Comparison of ENCODE assay signal across 20 cellular contexts in genomic region chr15:35547775-35548364, GRCh38. TPM values are rescaled to one million over a fixed set of nuclear protein-coding genes. Genes with fewer than 3 reads are reported as not detected.
A peak's percentile ranks its signal among the peaks of the same experiment; 100 is the strongest.
DNase-seq lines count a peak whose midpoint lies in the region; ATAC-seq and TF ChIP-seq lines count a peak whose summit lies in the region.
"Had no signal": no experiment of that assay in that cellular context is flagged by ENCODE, and none has a peak within 500 bp of the region (broad histone marks: within the 10 kb centered on the region; RNA-seq: fewer than 3 reads in every experiment).

No MANE protein-coding gene starts in this region.

- DNase-seq in GM23338 (ENCODE audit: low spot score) (peak; percentile 86), WTC11 (ENCODE audit: low spot score) (peak; percentile 76), osteocyte (ENCODE audit: extremely low spot score, unreplicated experiment) (no peak), T-cell (no peak), Peyer's patch (no peak), colonic mucosa (no peak)
- DNase-seq: activated CD8-positive, alpha-beta memory T cell treated with anti-CD3 and anti-CD28 coated beads for 24 hours; activated naive CD8-positive, alpha-beta T cell treated with anti-CD3 and anti-CD28 coated beads, Interleukin-2, amount 10 ng/mL, durations not matched to agents 7 days and 5 days; activated T-cell treated with anti-CD3 and anti-CD28 coated beads, Interleukin-2, amount 50 U/mL, for 72 hours; body of pancreas; mucosa of descending colon; NCI-H1694; NCI-H748 treated with DMSO at 0.1 percent for 48 hours; occipital lobe; T-helper 17 cell had no signal

- no peak overlapping the region for H2AFZ ChIP-seq in GM23338
- H2AFZ ChIP-seq: hepatocyte had no signal

- H3K36me3 Mint-ChIP-seq in GM23338 (ENCODE audit: low read depth) = peaks cover 11% of the 10 kb centered on the region; the same call in 2 of the 3 replicates
- no peaks in the 10 kb centered on the region for H3K36me3 Mint-ChIP-seq in WTC11
- H3K36me3 Mint-ChIP-seq in osteocyte (ENCODE audit: unreplicated experiment) = peaks cover 14% of the 10 kb centered on the region
- H3K36me3 Mint-ChIP-seq in T-cell = peaks cover 4% of the 10 kb centered on the region
- H3K36me3 Mint-ChIP-seq: activated naive CD8-positive, alpha-beta T cell treated with anti-CD3 and anti-CD28 coated beads, Interleukin-2, amount 10 ng/mL, durations not matched to agents 7 days and 5 days had no signal

- H3K27ac ChIP-seq in GM23338 (ENCODE audit: low read depth) = peak overlapping the region; percentile 98
- peak overlapping the region; percentile 86 for H3K27ac ChIP-seq in iPS-18a (ENCODE audit: low read length)
- no peak overlapping the region for H3K27ac ChIP-seq in Peyer's patch
- H3K27ac ChIP-seq in colonic mucosa = no peak overlapping the region
- H3K27ac ChIP-seq: body of pancreas, coronary artery, hepatocyte, right atrium auricular region had no signal

- H3K4me3 Mint-ChIP-seq in GM23338 (peak overlapping the region; percentile 95), WTC11 (peak overlapping the region; percentile 88), osteocyte (ENCODE audit: unreplicated experiment) (no peak overlapping the region), T-cell (peak overlapping the region in 1 of 3 donors; percentile 92)
- H3K4me3 Mint-ChIP-seq: activated naive CD8-positive, alpha-beta T cell treated with anti-CD3 and anti-CD28 coated beads, Interleukin-2, amount 10 ng/mL, durations not matched to agents 7 days and 5 days had no signal

- H3K36me3 ChIP-seq in GM23338 (ENCODE audit: insufficient read depth) (no peaks in the 10 kb centered on the region), iPS-18a (ENCODE audit: control insufficient read depth, low read depth, low read length) (no peaks in the 10 kb centered on the region), Peyer's patch (no peaks in the 10 kb centered on the region), colonic mucosa (no peaks in the 10 kb centered on the region)
- H3K36me3 ChIP-seq: right atrium auricular region had no signal

- H3K27me3 ChIP-seq in GM23338 (ENCODE audit: insufficient read depth) = no peaks in the 10 kb centered on the region
- no peaks in the 10 kb centered on the region for H3K27me3 ChIP-seq in iPS-18a (ENCODE audit: control insufficient read depth, insufficient read depth, low read length)
- H3K27me3 ChIP-seq in Peyer's patch = no peaks in the 10 kb centered on the region
- no peaks in the 10 kb centered on the region for H3K27me3 ChIP-seq in colonic mucosa
- H3K27me3 ChIP-seq: body of pancreas, hepatocyte, right atrium auricular region had no signal

- H3K27me3 Mint-ChIP-seq in GM23338 (ENCODE audit: insufficient read depth, low read depth, poor library complexity) (no peaks in the 10 kb centered on the region), WTC11 (ENCODE audit: low read depth) (no peaks in the 10 kb centered on the region), osteocyte (ENCODE audit: unreplicated experiment) (no peaks in the 10 kb centered on the region), T-cell (no peaks in the 10 kb centered on the region)
- H3K27me3 Mint-ChIP-seq: activated naive CD8-positive, alpha-beta T cell treated with anti-CD3 and anti-CD28 coated beads, Interleukin-2, amount 10 ng/mL, durations not matched to agents 7 days and 5 days; T-helper 17 cell had no signal

- H3K4me1 ChIP-seq in GM23338 (ENCODE audit: insufficient read depth) (peaks cover 37% of the 10 kb centered on the region), iPS-18a (ENCODE audit: control insufficient read depth, low read depth, low read length) (peaks cover 48% of the 10 kb centered on the region), Peyer's patch (peaks cover 0 to 13% (median 0%) of the 10 kb centered on the region in 4 donors), colonic mucosa (no peaks in the 10 kb centered on the region)

- no peaks in the 10 kb centered on the region for H3K9me2 ChIP-seq in GM23338 (ENCODE audit: insufficient read depth)

- no peak for TF ChIP-seq POLR2A in Peyer's patch (IDR thresholded peaks at IDR 0.05)

- intact Hi-C loops in colonic mucosa (cut with DNase I) = loop anchor here (10.0 kb wide), 2 partner anchors 117 to 187 kb away; no protein-coding TSS in a partner anchor

- H3K9me3 ChIP-seq in iPS-18a (ENCODE audit: control insufficient read depth, low read depth, low read length) = no peaks in the 10 kb centered on the region
- H3K9me3 ChIP-seq in Peyer's patch = no peaks in the 10 kb centered on the region
- H3K9me3 ChIP-seq in colonic mucosa = no peaks in the 10 kb centered on the region
- H3K9me3 ChIP-seq: body of pancreas, mucosa of descending colon, right atrium auricular region had no signal

- H3K4me1 Mint-ChIP-seq in GM23338 = peaks cover 45% of the 10 kb centered on the region
- H3K4me1 Mint-ChIP-seq in WTC11 = peaks cover 56% of the 10 kb centered on the region
- H3K4me1 Mint-ChIP-seq in osteocyte (ENCODE audit: unreplicated experiment) = peaks cover 22% of the 10 kb centered on the region
- peaks cover 24 to 35% (median 25%) of the 10 kb centered on the region in 3 donors for H3K4me1 Mint-ChIP-seq in T-cell

- ATAC-seq in GM23338 = peak; percentile 57
- peak; percentile 71 for ATAC-seq in WTC11
- ATAC-seq in T-cell (replicated peaks in 1 of 4) = no peak
- ATAC-seq: activated T-cell treated with anti-CD3 and anti-CD28 coated beads, Interleukin-2, amount 50 U/mL, for 72 hours; body of pancreas; left lobe of liver; mucosa of descending colon; T-helper 17 cell had no signal

- TF ChIP-seq CTCF in GM23338 (conservative IDR thresholded peaks at IDR 0.05; ENCODE audit: low read depth in 2 of 2) = no peak
- TF ChIP-seq CTCF in WTC11 (IDR thresholded peaks at IDR 0.05) = no peak
- no peak for TF ChIP-seq CTCF in osteocyte (IDR thresholded peaks at IDR 0.05)
- no peak for TF ChIP-seq CTCF in Peyer's patch (IDR thresholded peaks at IDR 0.05)
- no peak for TF ChIP-seq CTCF in colonic mucosa (IDR thresholded peaks at IDR 0.05)

- CTCF ChIA-PET in WTC11 (lab: Charles Lee) = interaction anchor here (1.0 kb wide), 1 partner anchor 204 kb away, joined by 3 read pairs; no protein-coding TSS in a partner anchor
- CTCF ChIA-PET in T-cell (lab: Charles Lee) = no interaction called here

- H3K9ac ChIP-seq in iPS-18a (ENCODE audit: low read length) = peak overlapping the region; percentile 55
- H3K9ac ChIP-seq in colonic mucosa (ENCODE audit: low read depth in 2 of 2, low read length in 2 of 2) = no peak overlapping the region

- no peaks in the 10 kb centered on the region for H4K20me1 ChIP-seq in GM23338 (replicated peaks; ENCODE audit: insufficient read depth)

- peak overlapping the region; percentile 85 for H3K27ac Mint-ChIP-seq in GM23338
- peak overlapping the region; percentile 95 for H3K27ac Mint-ChIP-seq in WTC11
- H3K27ac Mint-ChIP-seq in osteocyte (ENCODE audit: unreplicated experiment) = peak overlapping the region; percentile 29
- H3K27ac Mint-ChIP-seq in T-cell = no peak overlapping the region
- H3K27ac Mint-ChIP-seq: activated naive CD8-positive, alpha-beta T cell treated with anti-CD3 and anti-CD28 coated beads, Interleukin-2, amount 10 ng/mL, durations not matched to agents 7 days and 5 days; T-helper 17 cell had no signal

- H3K4me3 ChIP-seq in GM23338 (peak overlapping the region; percentile 71), iPS-18a (ENCODE audit: low read length) (peak overlapping the region; percentile 61), Peyer's patch (no peak overlapping the region), colonic mucosa (no peak overlapping the region)
- H3K4me3 ChIP-seq: body of pancreas, hepatocyte, mucosa of descending colon, right atrium auricular region had no signal

- POLR2A ChIA-PET in WTC11 (lab: Charles Lee) (no interaction called here), T-cell (lab: Charles Lee) (no interaction called here)

- H3K9me3 Mint-ChIP-seq in GM23338 = peaks cover 2% of the 10 kb centered on the region; the same call in 1 of the 3 replicates
- H3K9me3 Mint-ChIP-seq in WTC11 = no peaks in the 10 kb centered on the region
- H3K9me3 Mint-ChIP-seq in osteocyte (ENCODE audit: unreplicated experiment) = peaks cover 10% of the 10 kb centered on the region
- no peaks in the 10 kb centered on the region for H3K9me3 Mint-ChIP-seq in T-cell
- H3K9me3 Mint-ChIP-seq: activated naive CD8-positive, alpha-beta T cell treated with anti-CD3 and anti-CD28 coated beads, Interleukin-2, amount 10 ng/mL, durations not matched to agents 7 days and 5 days; activated T-cell treated with anti-CD3 and anti-CD28 coated beads, Interleukin-2, amount 50 U/mL, for 72 hours had no signal

- H3K79me2 ChIP-seq in GM23338 (replicated peaks; ENCODE audit: insufficient read depth) = 0 out of 2 replicates have a peak, but pooled peaks cover 3% of the 10 kb centered on the region

- no peaks in the 10 kb centered on the region; the same call in 1 of the 2 replicates for H3F3A ChIP-seq in GM23338 (replicated peaks; ENCODE audit: low read depth)

- H3K4me2 ChIP-seq in GM23338 = peak overlapping the region; percentile 84

TF ChIP-seq in GM23338, 12 proteins besides CTCF, POLR2A, EP300 and RAD21 (continues in another document):
- TF ChIP-seq POLR2AphosphoS5 (IDR thresholded peaks at IDR 0.05; ENCODE audit: low read depth) (peak; percentile 60), CREB1 (CRISPR knock-in tag; IDR thresholded peaks at IDR 0.05; ENCODE audit: low read depth) (peak; percentile 56; the same call in 1 of the 2 replicates), ZNF114 (CRISPR knock-in tag; IDR thresholded peaks at IDR 0.05) (no peak)

TF ChIP-seq in WTC11, 78 proteins besides CTCF, POLR2A, EP300 and RAD21 (continues in another document):
- TF ChIP-seq HMGXB4 (CRISPR knock-in tag; IDR thresholded peaks at IDR 0.05) (no peak), ZNF121 (CRISPR knock-in tag; IDR thresholded peaks at IDR 0.05) (peak; percentile 70; the same call in 1 of the 2 replicates)

RNA-seq across cellular contexts. Expression of gene DPH6, which starts 1.9 kb away (rescaled TPM):
- total RNA-seq in GM23338 (2014; rRNA removed; shearing (Covaris generic)) = 37.9 and 44.5 TPM in 2 replicates
- polyA plus RNA-seq in GM23338 (2016; fragmentation: Nextera tagmentation; extraction: Ambion mirVana) = 42.4 and 46.9 TPM in 2 replicates
- total RNA-seq in WTC11 (2021) (30.4 to 32.7 TPM (median 31.7 TPM) in 3 replicates), osteocyte (14.3 and 15.8 TPM in 2 replicates), T-cell (10 to 100 TPM; 11.9 to 18.6 (median 14.6) TPM), Peyer's patch (10 to 100 TPM; 17.0 to 41.3 (median 26.0) TPM), colonic mucosa (10 to 100 TPM; 14.8 to 15.3 TPM)

Comparison
In these comparisons a context has a peak if more than half of its experiments do, and no peak if none do; other contexts are left out.
1. ATAC-seq: peak in GM23338 (single experiment) and WTC11 (single experiment); none in T-cell (0 of 4).
2. DNase-seq: peak in GM23338 (single experiment) and WTC11 (single experiment); none in osteocyte (single experiment), T-cell (0 of 34), Peyer's patch (0 of 3) and colonic mucosa (single experiment).
3. H3K27ac ChIP-seq: peak in GM23338 (single experiment) and iPS-18a (single experiment); none in Peyer's patch (0 of 4) and colonic mucosa (single experiment).
4. H3K4me3 ChIP-seq: peak in GM23338 (single experiment) and iPS-18a (single experiment); none in Peyer's patch (0 of 4) and colonic mucosa (single experiment).
5. H3K27ac Mint-ChIP-seq: peak in GM23338 (single experiment), WTC11 (single experiment) and osteocyte (single experiment); none in T-cell (0 of 2).